1 cellular context compared by ENCODE assay signal in the genomic region with DNA sequence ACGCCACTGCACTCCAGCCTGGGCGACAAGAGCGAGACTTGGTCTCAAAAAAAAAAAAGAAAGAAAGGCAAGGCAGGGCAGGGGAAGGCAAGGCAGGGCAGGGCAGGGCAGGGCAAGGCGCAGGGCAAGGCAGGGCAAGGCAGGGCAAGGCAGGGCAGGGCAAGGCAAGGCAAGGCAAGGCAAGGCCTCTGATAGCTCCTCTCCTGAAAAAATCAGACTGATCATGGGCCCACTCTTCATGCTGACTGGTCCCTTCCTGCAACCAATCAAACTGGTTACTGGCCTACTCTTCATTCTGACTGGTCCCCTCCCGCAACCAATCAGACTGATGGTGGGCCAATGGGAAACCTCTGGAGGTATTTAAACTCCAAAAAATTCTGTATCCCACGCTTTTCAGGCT.
A peak's percentile ranks its signal among the peaks of the same experiment; 100 is the strongest.
TF ChIP-seq lines count a peak whose summit lies in the region.

No MANE protein-coding gene starts in this region.

TF ChIP-seq in HCT116, 20 proteins besides CTCF, POLR2A, EP300 and RAD21:
- TF ChIP-seq ZFX (IDR thresholded peaks at IDR 0.05) (0 out of 2 replicates have a peak, but pooled peaks have one; percentile 28), ZNF274 (IDR thresholded peaks at IDR 0.05; ENCODE audit: low read depth, low read length) (no peak), POLR2AphosphoS5 (IDR thresholded peaks at IDR 0.05; ENCODE audit: low read depth, low read length) (peak; percentile 66), SRF (IDR thresholded peaks at IDR 0.05; ENCODE audit: low read depth) (no peak)
